In genomic region chr3:191261304-191261638, GRCh38 we compare ENCODE assay signal across 27 cellular contexts.
"Had no signal": no experiment of that assay in that cellular context is flagged by ENCODE, and none has a peak within 500 bp of the region (broad histone marks: within the 10 kb centered on the region; RNA-seq: fewer than 3 reads in every experiment).

No MANE protein-coding gene starts in this region.

- H3K4me1 Mint-ChIP-seq: activated T-helper 17 cell treated with anti-CD3 and anti-CD28 coated beads, Interleukin-2, amount 50 U/mL, for 72 hours had no signal

- H3K4me1 ChIP-seq: ascending aorta, transverse colon, uterus had no signal

- H3K4me3 Mint-ChIP-seq: activated naive CD8-positive, alpha-beta T cell; activated T-cell treated with anti-CD3 and anti-CD28 coated beads, Interleukin-2, amount 50 U/mL, for 24 hours; activated T-helper 17 cell treated with anti-CD3 and anti-CD28 coated beads, Interleukin-2, amount 50 U/mL, for 72 hours; nephron; stimulated activated naive B cell treated with anti-CD40 and anti-IgM and Interleukin-4, amounts not matched to agents 10 μg/mL and 1 μg/mL and 100 μg/mL, for 72 hours; T-helper 2 cell treated with Interferon-gamma antibody and Interleukin-4, amounts not matched to agents 5 μg/mL and 100 μg/mL, for 36 hours had no signal

- DNase-seq: activated CD8-positive, alpha-beta memory T cell treated with anti-CD3 and anti-CD28 coated beads for 24 hours; activated CD8-positive, alpha-beta memory T cell treated with anti-CD3 and anti-CD28 coated beads, Interleukin-2, amount 50 U/mL, for 4 hours; activated T-cell treated with anti-CD3 and anti-CD28 coated beads, Interleukin-2, amount 50 U/mL, for 24 hours; adrenal gland; brain microvascular endothelial cell; caudate nucleus; dermis blood vessel endothelial cell; effector memory CD4-positive, alpha-beta T cell; hippocampal formation; occipital lobe; small intestine; stimulated activated CD4-positive, alpha-beta T cell treated with anti-CD3 and anti-CD28 coated beads, Interleukin-15, amount 100 ng/mL, for 24 hours; stimulated activated naive B cell treated with anti-CD40 and anti-IgM and Interleukin-4, amounts not matched to agents 10 μg/mL and 1 μg/mL and 100 μg/mL, for 72 hours; transverse colon; uterus; WERI-Rb-1 had no signal

- ATAC-seq: activated T-helper 17 cell treated with anti-CD3 and anti-CD28 coated beads, Interleukin-2, amount 50 U/mL, for 72 hours; sciatic nerve; stimulated activated naive B cell treated with anti-CD40 and anti-IgM and Interleukin-4, amounts not matched to agents 10 μg/mL and 1 μg/mL and 100 μg/mL, for 72 hours had no signal

- H3K36me3 Mint-ChIP-seq: activated naive CD8-positive, alpha-beta T cell; stimulated activated naive B cell treated with anti-CD40 and anti-IgM and Interleukin-4, amounts not matched to agents 10 μg/mL and 1 μg/mL and 100 μg/mL, for 72 hours had no signal

- H3K27me3 Mint-ChIP-seq: activated naive CD8-positive, alpha-beta T cell; activated T-cell treated with anti-CD3 and anti-CD28 coated beads, Interleukin-2, amount 50 U/mL, for 24 hours; stimulated activated naive B cell treated with anti-CD40 and anti-IgM and Interleukin-4, amounts not matched to agents 10 μg/mL and 1 μg/mL and 100 μg/mL, for 72 hours had no signal

- H3K9me3 Mint-ChIP-seq: activated T-cell treated with anti-CD3 and anti-CD28 coated beads, Interleukin-2, amount 50 U/mL, for 24 hours; activated T-helper 17 cell treated with anti-CD3 and anti-CD28 coated beads, Interleukin-2, amount 50 U/mL, for 72 hours; nephron; stimulated activated naive B cell treated with anti-CD40 and anti-IgM and Interleukin-4, amounts not matched to agents 10 μg/mL and 1 μg/mL and 100 μg/mL, for 72 hours; T-helper 2 cell treated with Interferon-gamma antibody and Interleukin-4, amounts not matched to agents 5 μg/mL and 100 μg/mL, for 36 hours had no signal

- H3K36me3 ChIP-seq: adrenal gland, ascending aorta, brain microvascular endothelial cell, esophagus muscularis mucosa, transverse colon, uterus, WERI-Rb-1 had no signal

- H3K27ac Mint-ChIP-seq: activated naive CD8-positive, alpha-beta T cell; activated T-cell treated with anti-CD3 and anti-CD28 coated beads, Interleukin-2, amount 50 U/mL, for 24 hours; activated T-helper 17 cell treated with anti-CD3 and anti-CD28 coated beads, Interleukin-2, amount 50 U/mL, for 72 hours; nephron; T-helper 2 cell treated with Interferon-gamma antibody and Interleukin-4, amounts not matched to agents 5 μg/mL and 100 μg/mL, for 36 hours had no signal

- H3K27me3 ChIP-seq: adrenal gland, ascending aorta, brain microvascular endothelial cell, esophagus muscularis mucosa, transverse colon, uterus had no signal

- H3K4me3 ChIP-seq: adrenal gland, ascending aorta, esophagus muscularis mucosa, transverse colon, uterus had no signal

- H3K9me3 ChIP-seq: adrenal gland, ascending aorta, esophagus muscularis mucosa, transverse colon, uterus had no signal

- H3K27ac ChIP-seq: adrenal gland, ascending aorta, brain microvascular endothelial cell, esophagus muscularis mucosa, transverse colon, uterus, WERI-Rb-1 had no signal

- FAIRE-seq: endothelial cell of umbilical vein, frontal cortex, islet of Langerhans, small intestine, TTC549 had no signal
